ENCODE assay signal across 1 cellular context in genomic region chr13:45051315-45051714, GRCh38.
TF ChIP-seq lines count a peak whose summit lies in the region.

No MANE protein-coding gene starts in this region.

TF ChIP-seq in GM23338, 12 proteins besides CTCF, POLR2A, EP300 and RAD21 (continued from another document):
- no peak for TF ChIP-seq ZNF462 (CRISPR knock-in tag; IDR thresholded peaks at IDR 0.05)
- no peak for TF ChIP-seq JUNB (IDR thresholded peaks at IDR 0.05; ENCODE audit: unreplicated experiment)
- TF ChIP-seq ZNF114 (CRISPR knock-in tag; IDR thresholded peaks at IDR 0.05), result no peak
- TF ChIP-seq STAT1 (IDR thresholded peaks at IDR 0.05; ENCODE audit: unreplicated experiment), result no peak
- TF ChIP-seq EZH2phosphoT487 (IDR thresholded peaks at IDR 0.05; ENCODE audit: unreplicated experiment), result no peak
- no peak for TF ChIP-seq NANOG (IDR thresholded peaks at IDR 0.05; ENCODE audit: borderline replicate concordance)
